Comparison of ENCODE assay signal across 8 cellular contexts in the genomic region with DNA sequence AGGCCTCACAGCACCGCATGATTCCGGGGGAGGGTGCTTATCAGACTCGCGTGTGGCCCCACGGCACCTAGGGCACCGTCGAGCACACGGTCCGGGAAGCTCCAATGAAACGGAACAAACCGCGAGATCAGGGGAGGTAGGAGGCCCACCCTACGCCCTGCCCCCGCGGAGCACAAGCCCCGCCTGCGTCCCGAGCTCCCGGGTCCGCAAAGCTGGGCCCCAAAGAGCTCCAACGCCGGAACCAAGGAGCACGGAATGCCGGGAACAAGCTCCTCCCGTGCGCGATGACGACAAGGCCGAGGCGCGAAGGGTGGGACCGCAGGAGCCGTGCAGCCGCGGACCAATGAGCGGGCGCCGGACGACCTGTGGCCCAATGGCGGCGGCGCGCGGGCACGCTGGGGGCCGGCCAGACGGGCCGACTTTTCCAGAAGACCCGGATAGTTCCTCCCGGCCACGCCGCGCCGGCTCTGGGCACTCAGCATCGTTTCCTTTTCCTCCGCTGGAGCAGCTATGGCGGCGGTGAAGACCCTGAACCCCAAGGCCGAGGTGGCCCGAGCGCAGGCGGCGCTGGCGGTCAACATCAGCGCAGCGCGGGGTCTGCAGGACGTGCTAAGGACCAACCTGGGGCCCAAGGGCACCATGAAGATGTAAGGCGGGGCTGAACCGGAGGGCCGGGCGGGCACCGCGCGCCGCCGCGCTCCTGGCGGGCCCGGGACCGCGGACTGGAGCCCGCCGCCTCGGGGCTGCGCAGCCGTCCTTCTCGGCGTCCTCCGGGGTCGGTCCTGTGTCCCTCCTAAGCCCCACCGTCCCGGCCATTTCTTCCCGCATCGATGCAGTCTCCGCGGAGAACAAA. TPM values are rescaled to one million over a fixed set of nuclear protein-coding genes. Genes with fewer than 3 reads are reported as not detected.
DNase-seq lines count a peak whose midpoint lies in the region; ATAC-seq, FAIRE-seq and TF ChIP-seq lines count a peak whose summit lies in the region.

A gene with protein sequence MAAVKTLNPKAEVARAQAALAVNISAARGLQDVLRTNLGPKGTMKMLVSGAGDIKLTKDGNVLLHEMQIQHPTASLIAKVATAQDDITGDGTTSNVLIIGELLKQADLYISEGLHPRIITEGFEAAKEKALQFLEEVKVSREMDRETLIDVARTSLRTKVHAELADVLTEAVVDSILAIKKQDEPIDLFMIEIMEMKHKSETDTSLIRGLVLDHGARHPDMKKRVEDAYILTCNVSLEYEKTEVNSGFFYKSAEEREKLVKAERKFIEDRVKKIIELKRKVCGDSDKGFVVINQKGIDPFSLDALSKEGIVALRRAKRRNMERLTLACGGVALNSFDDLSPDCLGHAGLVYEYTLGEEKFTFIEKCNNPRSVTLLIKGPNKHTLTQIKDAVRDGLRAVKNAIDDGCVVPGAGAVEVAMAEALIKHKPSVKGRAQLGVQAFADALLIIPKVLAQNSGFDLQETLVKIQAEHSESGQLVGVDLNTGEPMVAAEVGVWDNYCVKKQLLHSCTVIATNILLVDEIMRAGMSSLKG (plus strand): TSS at position 427 of the 853 bp plus-strand sequence. CDS start 84 bp downstream, at position 511.
A gene (minus strand): TSS at position 106 of the 853 bp plus-strand sequence. CDS start 30,232 bp downstream, outside the sequence.

- peak within 1 kb of the TSS; percentile 100 for H3K4me3 Mint-ChIP-seq in activated naive CD8-positive, alpha-beta T cell treated with anti-CD3 and anti-CD28 coated beads, Interleukin-2, amount 10 ng/mL, durations not matched to agents 7 days and 5 days

- WGBS in pancreas, 2 donors: 0% methylated on average over 96 to 97 of the region's 97 CpGs

- H3K9me3 Mint-ChIP-seq in activated naive CD8-positive, alpha-beta T cell treated with anti-CD3 and anti-CD28 coated beads, Interleukin-2, amount 10 ng/mL, durations not matched to agents 7 days and 5 days: no peaks in the 10 kb centered on the region

- H3K4me3 ChIP-seq in SU-DHL-6 (ENCODE audit: insufficient read depth, low read length, poor library complexity, severe bottlenecking) (peak within 1 kb of the TSS; percentile 88), pancreas (peak within 1 kb of the TSS; percentile 58 to 97 (median 80)), tibial artery (peak within 1 kb of the TSS; percentile 81 to 87)

- H2AFZ ChIP-seq in SU-DHL-6 (ENCODE audit: low read depth, low read length, severe bottlenecking): peak within 1 kb of the TSS; percentile 68

- H3K27me3 ChIP-seq in SU-DHL-6 (ENCODE audit: low read length): no peaks in the 10 kb centered on the region
- no peaks in the 10 kb centered on the region for H3K27me3 ChIP-seq in pancreas
- no peaks in the 10 kb centered on the region for H3K27me3 ChIP-seq in tibial artery

- peak within 1 kb of the TSS; percentile 89 for H3K9ac ChIP-seq in SU-DHL-6 (ENCODE audit: low read length)

- H3F3A ChIP-seq in SU-DHL-6 (ENCODE audit: insufficient read depth): peaks cover 26% of the 10 kb centered on the region

- H3K27ac Mint-ChIP-seq in activated naive CD8-positive, alpha-beta T cell treated with anti-CD3 and anti-CD28 coated beads, Interleukin-2, amount 10 ng/mL, durations not matched to agents 7 days and 5 days: peak within 1 kb of the TSS; percentile 95

- H3K9me2 ChIP-seq in SU-DHL-6 (replicated peaks; ENCODE audit: insufficient read depth, low read length): no peaks in the 10 kb centered on the region

- no peaks in the 10 kb centered on the region for H3K9me3 ChIP-seq in SU-DHL-6 (ENCODE audit: insufficient read depth, low read length)
- no peaks in the 10 kb centered on the region for H3K9me3 ChIP-seq in pancreas
- no peaks in the 10 kb centered on the region for H3K9me3 ChIP-seq in tibial artery

- H3K36me3 Mint-ChIP-seq in activated naive CD8-positive, alpha-beta T cell treated with anti-CD3 and anti-CD28 coated beads, Interleukin-2, amount 10 ng/mL, durations not matched to agents 7 days and 5 days: peaks cover 18% of the 10 kb centered on the region

- H3K36me3 ChIP-seq in SU-DHL-6 (ENCODE audit: low read length) (peaks cover 33% of the 10 kb centered on the region), pancreas (peaks cover 3 to 15% (median 8%) of the 10 kb centered on the region in 3 donors), tibial artery (peaks cover 26 to 38% (median 37%) of the 10 kb centered on the region in 3 donors)

- peak within 1 kb of the TSS; percentile 70 for H3K4me2 ChIP-seq in SU-DHL-6 (ENCODE audit: low read depth, low read length, poor library complexity, severe bottlenecking)

- peaks cover 78% of the 10 kb centered on the region for H3K79me2 ChIP-seq in SU-DHL-6 (ENCODE audit: insufficient read depth, low read length)

- TF ChIP-seq CTCF in SU-DHL-6 (IDR thresholded peaks at IDR 0.05; ENCODE audit: insufficient read depth, low read length, poor library complexity, severe bottlenecking) (no peak), pancreas (IDR thresholded peaks at IDR 0.05) (no peak), tibial artery (IDR thresholded peaks at IDR 0.05) (no peak)

- H3K27me3 Mint-ChIP-seq in activated naive CD8-positive, alpha-beta T cell treated with anti-CD3 and anti-CD28 coated beads, Interleukin-2, amount 10 ng/mL, durations not matched to agents 7 days and 5 days: no peaks in the 10 kb centered on the region

- intact Hi-C loops in Right ventricle myocardium inferior (cut with DNase I) (loop anchor here (1.0 to 5.0 kb wide), 4 partner anchors 13 to 164 kb away; a partner anchor contains a TSS), pancreas (cut with DNase I) (no loop called here), tibial artery (cut with DNase I; ENCODE audit: low total_unique reads) (loop anchor here (2.0 to 5.0 kb wide), 2 partner anchors 13 to 164 kb away; a partner anchor contains a TSS)

- POLR2A ChIA-PET in activated naive CD8-positive, alpha-beta T cell treated with anti-CD3 and anti-CD28 coated beads, Interleukin-2, amount 10 ng/mL, durations not matched to agents 7 days and 5 days (lab: Charles Lee): interaction anchor here (0.5 to 1.7 kb wide), 8 partner anchors 12 to 164 kb away, joined by 3 to 48 read pairs (median 3); a partner anchor contains a TSS

- H3K4me1 ChIP-seq in pancreas: peaks cover 14 to 38% (median 18%) of the 10 kb centered on the region in 3 donors
- H3K4me1 ChIP-seq in tibial artery: peaks cover 0 to 29% (median 14%) of the 10 kb centered on the region in 4 donors

- ATAC-seq in HG02678 (IDR thresholded peaks at IDR 0.05; ENCODE audit: unreplicated experiment) (peak; percentile 97), Right ventricle myocardium inferior (peak; percentile 100), pancreas (peak; percentile 91 to 98 (median 94))
- peak; percentile 93 for ATAC-seq in activated naive CD8-positive, alpha-beta T cell treated with anti-CD3 and anti-CD28 coated beads, Interleukin-2, amount 10 ng/mL, durations not matched to agents 7 days and 5 days (ENCODE audit: low read depth)

- H3K27ac ChIP-seq in SU-DHL-6 (ENCODE audit: low read depth, low read length): peak within 1 kb of the TSS; percentile 75
- peak within 1 kb of the TSS; percentile 62 to 91 (median 82) for H3K27ac ChIP-seq in pancreas
- peak within 1 kb of the TSS; percentile 81 to 85 for H3K27ac ChIP-seq in tibial artery

- peaks cover 6% of the 10 kb centered on the region; the same call in 1 of the 2 replicates for H4K20me1 ChIP-seq in SU-DHL-6 (ENCODE audit: low read depth, low read length)

- TF ChIP-seq POLR2A in GM10847 (IDR thresholded peaks at IDR 0.05; ENCODE audit: extremely low read depth, insufficient read length): peak; percentile 73

- DNase-seq in NCI-H128 (lab: John Stamatoyannopoulos, UW; ENCODE audit: unreplicated experiment): peak; percentile 97
- DNase-seq in activated naive CD8-positive, alpha-beta T cell treated with anti-CD3 and anti-CD28 coated beads, Interleukin-2, amount 10 ng/mL, durations not matched to agents 7 days and 5 days: peak; percentile 92
- DNase-seq in Right ventricle myocardium inferior (ENCODE audit: missing footprints): peak; percentile 99
- DNase-seq in pancreas: peak; percentile 96 to 98 (median 97)
- peak; percentile 97 to 99 for DNase-seq in tibial artery

- no peak for FAIRE-seq in pancreas (lab: Jason Lieb, UNC)

- H3K4me1 Mint-ChIP-seq in activated naive CD8-positive, alpha-beta T cell treated with anti-CD3 and anti-CD28 coated beads, Interleukin-2, amount 10 ng/mL, durations not matched to agents 7 days and 5 days: peaks cover 33% of the 10 kb centered on the region

RNA-seq across cellular contexts. Expression of the first gene that starts in this region (rescaled TPM):
- total RNA-seq in activated naive CD8-positive, alpha-beta T cell treated with anti-CD3 and anti-CD28 coated beads, Interleukin-2, amount 10 ng/mL, durations not matched to agents 7 days and 5 days: 100 to 1,000 TPM in 1 of 2 experiments, 10 to 100 TPM in 1; 94.9 to 102 TPM
- total RNA-seq in Right ventricle myocardium inferior: 67.9 TPM
- total RNA-seq in pancreas: 10 to 100 TPM; 33.6 to 56.5 (median 51.3) TPM
- polyA plus RNA-seq in pancreas: 10 to 100 TPM; 80.4 to 89.0 TPM

RNA-seq across cellular contexts. Expression of the second gene that starts in this region (rescaled TPM):
- 10 to 100 TPM in 1 of 2 experiments, 1 to 10 TPM in 1; 7.9 to 10.1 TPM for total RNA-seq in activated naive CD8-positive, alpha-beta T cell treated with anti-CD3 and anti-CD28 coated beads, Interleukin-2, amount 10 ng/mL, durations not matched to agents 7 days and 5 days
- 10.6 TPM for total RNA-seq in Right ventricle myocardium inferior
- total RNA-seq in pancreas: 1 to 10 TPM; 3.8 to 9.1 (median 7.2) TPM
- polyA plus RNA-seq in pancreas: 1 to 10 TPM; 3.3 to 3.8 TPM

Comparison
In these comparisons a context has a peak if more than half of its experiments do, and no peak if none do; other contexts are left out.
1. Peak in every context shown above with its lines: DNase-seq, ATAC-seq, H3K4me3 ChIP-seq and H3K27ac ChIP-seq.
2. intact Hi-C loops: an anchor here in Right ventricle myocardium inferior (1.0 to 5.0 kb wide) and tibial artery (2.0 to 5.0 kb wide); none called in pancreas.